1 cellular context compared by ENCODE assay signal in genomic region chr1:42167611-42168396, GRCh38.
TF ChIP-seq lines count a peak whose summit lies in the region.

No MANE protein-coding gene starts in this region.

TF ChIP-seq in H1, 55 proteins besides CTCF, POLR2A, EP300 and RAD21:
- TF ChIP-seq SRF (IDR thresholded peaks at IDR 0.05; ENCODE audit: low read depth, low read length) (no peak), KDM4A (IDR thresholded peaks at IDR 0.05; ENCODE audit: low read depth, low read length, severe bottlenecking) (no peak), TEAD4 (IDR thresholded peaks at IDR 0.05; ENCODE audit: low read depth, low read length) (no peak), SAP30 (IDR thresholded peaks at IDR 0.05; ENCODE audit: insufficient read depth, insufficient replicate concordance, low read length) (no peak), TAF1 (IDR thresholded peaks at IDR 0.05; ENCODE audit: low read depth, low read length) (no peak)
